In genomic region chr5:38556115-38556598, GRCh38 we compare ENCODE assay signal across 8 cellular contexts.
DNase-seq lines count a peak whose midpoint lies in the region; ATAC-seq and TF ChIP-seq lines count a peak whose summit lies in the region.

No MANE protein-coding gene starts in this region.

- H3K9ac ChIP-seq in muscle layer of colon (ENCODE audit: low read length) = peak overlapping the region; percentile 60

- H3K27me3 ChIP-seq in muscle layer of colon (ENCODE audit: control insufficient read depth in 1 of 2, insufficient read depth in 2 of 2, low read length in 2 of 2) = no peaks in the 10 kb centered on the region

- H3K36me3 ChIP-seq in muscle layer of colon (ENCODE audit: insufficient read depth, low read length) = no peaks in the 10 kb centered on the region

- no peak for TF ChIP-seq CTCF in coronary artery (IDR thresholded peaks at IDR 0.05)

- H3K4me3 ChIP-seq in coronary artery = peak overlapping the region; percentile 84
- peak overlapping the region; percentile 55 to 75 for H3K4me3 ChIP-seq in muscle layer of colon (ENCODE audit: low read depth in 1 of 2, low read length in 2 of 2)

- peak overlapping the region; percentile 92 to 96 for H3K27ac ChIP-seq in coronary artery
- H3K27ac ChIP-seq in muscle layer of colon (ENCODE audit: low read depth, low read length) = peak overlapping the region; percentile 41

- H3K4me1 ChIP-seq in muscle layer of colon (ENCODE audit: insufficient read depth, low read length) = peaks cover 4% of the 10 kb centered on the region

- no peaks in the 10 kb centered on the region for H3K9me3 ChIP-seq in muscle layer of colon (ENCODE audit: low read length)

- peak; percentile 55 for DNase-seq in NCI-H226
- DNase-seq in coronary artery (ENCODE audit: low spot score) = no peak
- no peak for DNase-seq in globus pallidus (ENCODE audit: low spot score)
- no peak for DNase-seq in CD1c-positive myeloid dendritic cell (ENCODE audit: extremely low spot score)
- no peak for DNase-seq in COR-L47 (lab: John Stamatoyannopoulos, UW)
- DNase-seq in GM19240 (ENCODE audit: insufficient read length, low spot score) = no peak

- peak; percentile 9 for ATAC-seq in GM21723 (IDR thresholded peaks at IDR 0.05; ENCODE audit: unreplicated experiment)
